Comparison of ENCODE assay signal across 33 cellular contexts in the genomic region with DNA sequence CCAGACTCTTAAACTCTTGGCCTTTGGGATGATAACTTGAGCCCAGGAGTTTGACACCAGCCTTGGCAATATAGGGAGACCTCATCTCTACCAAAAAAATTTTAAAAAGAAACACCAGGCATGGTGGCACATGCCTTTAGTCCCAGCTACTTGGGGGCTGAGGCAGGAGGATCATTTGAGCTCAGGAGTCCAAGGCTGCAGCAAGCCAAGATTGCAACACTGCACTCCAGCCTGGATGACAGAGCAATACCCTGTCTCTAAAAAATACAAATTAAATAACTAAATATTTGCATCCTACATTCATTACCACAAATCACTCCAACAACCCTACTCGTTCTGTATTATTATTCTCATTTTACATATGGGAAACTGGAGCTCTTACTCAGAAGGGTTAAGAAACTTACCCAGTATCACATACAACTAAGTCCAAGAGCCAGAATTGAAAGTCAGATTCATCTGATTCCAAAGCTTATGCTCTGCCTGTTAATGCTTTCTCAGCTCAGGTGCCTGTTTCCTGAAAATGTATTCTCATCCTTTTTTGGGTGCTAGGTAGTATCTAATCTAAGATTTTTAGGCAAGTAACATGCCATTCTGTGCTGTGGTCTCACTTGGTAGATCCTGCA. TPM values are rescaled to one million over a fixed set of nuclear protein-coding genes. Genes with fewer than 3 reads are reported as not detected.
DNase-seq lines count a peak whose midpoint lies in the region; ATAC-seq, FAIRE-seq and TF ChIP-seq lines count a peak whose summit lies in the region.
"Had no signal": no experiment of that assay in that cellular context is flagged by ENCODE, and none has a peak within 500 bp of the region (broad histone marks: within the 10 kb centered on the region; RNA-seq: fewer than 3 reads in every experiment).

No MANE protein-coding gene starts in this region.

- H2AFZ ChIP-seq in K562 (ENCODE audit: low read depth, low read length): peak overlapping the region; percentile 61
- H2AFZ ChIP-seq: neural progenitor cell, parathyroid adenoma had no signal

- no peak for TF ChIP-seq RAD21 in K562 (CRISPR knock-in tag; conservative IDR thresholded peaks at IDR 0.05 in 1 of 2, IDR thresholded peaks at IDR 0.05 in 1 of 2)

- WGBS in K562 (ENCODE audit: insufficient coverage, low coverage, missing lambda C conversion rate): 8% methylated on average over 1 of the region's 1 CpG

- H3K36me3 Mint-ChIP-seq in activated T-helper 1 cell treated with anti-CD3 and anti-CD28 coated beads, Interleukin-12 subunit alpha, Interleukin-12 subunit beta, Interleukin-2, Interleukin-4 antibody, amounts not matched to agents 30 ng/mL and 10 ng/mL and 1 ng/mL, durations not matched to agents 14 hours and 24 hours and 36 hours (ENCODE audit: low read depth): peaks cover 4% of the 10 kb centered on the region

- no peak overlapping the region for H3K27ac Mint-ChIP-seq in activated T-helper 1 cell treated with anti-CD3 and anti-CD28 coated beads, Interleukin-12 subunit alpha, Interleukin-12 subunit beta, Interleukin-2, Interleukin-4 antibody, amounts not matched to agents 30 ng/mL and 10 ng/mL and 1 ng/mL, durations not matched to agents 14 hours and 24 hours and 36 hours
- H3K27ac Mint-ChIP-seq: activated CD8-positive, alpha-beta T cell treated with anti-CD3 and anti-CD28 coated beads for 36 hours; activated naive CD8-positive, alpha-beta T cell; effector memory CD8-positive, alpha-beta T cell; HFFc6; IgD-negative memory B cell; neural progenitor cell had no signal

- CTCF ChIA-PET in K562 (lab: Yijun Ruan, JAX; ENCODE audit: low intra/inter-chr PET ratio): no interaction called here

- H3K27ac ChIP-seq in K562 (ENCODE audit: extremely low read depth, low read depth, low read length): peak overlapping the region; percentile 71
- H3K27ac ChIP-seq: C4-2B, coronary artery, foreskin keratinocyte, neural progenitor cell, parathyroid adenoma, SK-N-MC had no signal

- TF ChIP-seq CTCF in K562 (IDR thresholded peaks at IDR 0.05 in 2 of 3, conservative IDR thresholded peaks at IDR 0.05 in 1 of 3; ENCODE audit: insufficient read depth in 2 of 3, low read depth in 1 of 3, low read length in 3 of 3): no peak

- DNase-seq in K562 (ENCODE audit: extremely low read depth in 1 of 4, low spot score in 3 of 4) (no peak), NCI-H2029 (lab: John Stamatoyannopoulos, UW) (no peak)
- no peak for DNase-seq in activated CD8-positive, alpha-beta memory T cell treated with anti-CD3 and anti-CD28 coated beads, Interleukin-2, amount 50 U/mL, for 48 hours
- no peak for DNase-seq in activated T-helper 1 cell treated with anti-CD3 and anti-CD28 coated beads, Interleukin-12 subunit alpha, Interleukin-12 subunit beta, Interleukin-2, Interleukin-4 antibody, amounts not matched to agents 30 ng/mL and 10 ng/mL and 1 ng/mL, durations not matched to agents 14 hours and 24 hours and 36 hours (ENCODE audit: low spot score)
- DNase-seq: activated CD4-positive, CD25-positive, alpha-beta regulatory T cell treated with anti-CD3 and anti-CD28 coated beads, Interleukin-2, amount 50 U/mL, for 72 hours; activated CD8-positive, alpha-beta T cell treated with anti-CD3 and anti-CD28 coated beads for 36 hours; activated effector memory CD4-positive, alpha-beta T cell treated with Interleukin-2 at 50 U/mL for 16 hours; aorta; DND-41; effector memory CD8-positive, alpha-beta T cell; foreskin keratinocyte; HFFc6; mesenchymal stem cell; NCI-H1105; NCI-H1930; NCI-H2227 treated with DMSO at 0.1 percent for 48 hours; NCI-H526 treated with DMSO at 0.1 percent for 48 hours; RPMI8226; stimulated activated CD4-positive, alpha-beta T cell treated with anti-CD3 and anti-CD28 coated beads, Interleukin-12 subunit alpha, Interleukin-12 subunit beta, amount 100 ng/mL, for 4 hours; stimulated activated CD4-positive, alpha-beta T cell treated with anti-CD3 and anti-CD28 coated beads, Interleukin-4, amount 100 ng/mL, for 1 hour had no signal

- no peaks in the 10 kb centered on the region for H3K27me3 ChIP-seq in K562 (ENCODE audit: control insufficient read depth in 2 of 2, insufficient read depth in 2 of 2, low read length in 2 of 2)
- H3K27me3 ChIP-seq: foreskin keratinocyte, neural progenitor cell had no signal

- in situ Hi-C loops in K562 (cut with MboI): no loop called here

- no peak for TF ChIP-seq POLR2A in K562 (conservative IDR thresholded peaks at IDR 0.05)

- no peaks in the 10 kb centered on the region for H3K9me1 ChIP-seq in K562 (ENCODE audit: control insufficient read depth, insufficient read depth, low read length)

- intact Hi-C loops in K562 (cut with micrococcal nuclease): no loop called here
- intact Hi-C loops in activated T-helper 1 cell treated with anti-CD3 and anti-CD28 coated beads, Interleukin-12 subunit alpha, Interleukin-12 subunit beta, Interleukin-2, Interleukin-4 antibody, amounts not matched to agents 30 ng/mL and 10 ng/mL and 1 ng/mL, durations not matched to agents 14 hours and 24 hours and 36 hours (cut with micrococcal nuclease): loop anchor here (1.0 kb wide), 1 partner anchor 10 kb away; no protein-coding TSS in a partner anchor

- H3K9me3 Mint-ChIP-seq in activated T-helper 1 cell treated with anti-CD3 and anti-CD28 coated beads, Interleukin-12 subunit alpha, Interleukin-12 subunit beta, Interleukin-2, Interleukin-4 antibody, amounts not matched to agents 30 ng/mL and 10 ng/mL and 1 ng/mL, durations not matched to agents 14 hours and 24 hours and 36 hours: no peaks in the 10 kb centered on the region
- H3K9me3 Mint-ChIP-seq: activated CD8-positive, alpha-beta T cell treated with anti-CD3 and anti-CD28 coated beads for 36 hours; effector memory CD8-positive, alpha-beta T cell; HFFc6; IgD-negative memory B cell; neural progenitor cell; T-helper 1 cell treated with Interleukin-12 subunit alpha and Interleukin-12 subunit beta and Interleukin-4 antibody, amounts not matched to agents 30 μg/mL and 1 μg/mL, for 36 hours had no signal

- H3K36me3 ChIP-seq in K562 (ENCODE audit: control insufficient read depth, insufficient read depth, low read length): no peaks in the 10 kb centered on the region
- H3K36me3 ChIP-seq: neural progenitor cell had no signal

- H3K27me3 Mint-ChIP-seq in activated T-helper 1 cell treated with anti-CD3 and anti-CD28 coated beads, Interleukin-12 subunit alpha, Interleukin-12 subunit beta, Interleukin-2, Interleukin-4 antibody, amounts not matched to agents 30 ng/mL and 10 ng/mL and 1 ng/mL, durations not matched to agents 14 hours and 24 hours and 36 hours (ENCODE audit: insufficient read depth): peaks cover 2% of the 10 kb centered on the region
- H3K27me3 Mint-ChIP-seq: activated CD8-positive, alpha-beta T cell treated with anti-CD3 and anti-CD28 coated beads for 36 hours; activated naive CD8-positive, alpha-beta T cell; IgD-negative memory B cell had no signal

- no TSS peak for BruUV-seq in K562 (replicated peaks; lab: Mats Ljungman, UMichigan)

- ATAC-seq in GM18502 (IDR thresholded peaks at IDR 0.05; ENCODE audit: poor library complexity, unreplicated experiment): peak; percentile 45
- peak; percentile 26 for ATAC-seq in GM18868 (IDR thresholded peaks at IDR 0.05; ENCODE audit: unreplicated experiment)
- peak; percentile 53 for ATAC-seq in HG02870 (IDR thresholded peaks at IDR 0.05; ENCODE audit: unreplicated experiment)
- ATAC-seq in K562: peak; percentile 26; the same call in 2 of the 3 replicates
- ATAC-seq: activated CD8-positive, alpha-beta T cell treated with anti-CD3 and anti-CD28 coated beads for 36 hours; effector memory CD8-positive, alpha-beta T cell; esophagus mucosa; foreskin keratinocyte had no signal

- peaks cover 61% of the 10 kb centered on the region for H3K4me1 Mint-ChIP-seq in activated T-helper 1 cell treated with anti-CD3 and anti-CD28 coated beads, Interleukin-12 subunit alpha, Interleukin-12 subunit beta, Interleukin-2, Interleukin-4 antibody, amounts not matched to agents 30 ng/mL and 10 ng/mL and 1 ng/mL, durations not matched to agents 14 hours and 24 hours and 36 hours (ENCODE audit: low read depth)

- POLR2A ChIA-PET in K562 (lab: Yijun Ruan, JAX): interaction anchor here (0.7 kb wide), 1 partner anchor 9 kb away, joined by 3 read pairs; no protein-coding TSS in a partner anchor

- no peaks in the 10 kb centered on the region for H3K79me2 ChIP-seq in K562 (ENCODE audit: control insufficient read depth, insufficient read depth, low read length)
- H3K79me2 ChIP-seq: parathyroid adenoma had no signal

- H4K20me1 ChIP-seq in K562 (replicated peaks; ENCODE audit: control insufficient read depth, insufficient read depth, low read length): no peaks in the 10 kb centered on the region

- no peak for TF ChIP-seq EP300 in K562 (IDR thresholded peaks at IDR 0.05; ENCODE audit: low read length)

- FAIRE-seq in K562 (lab: Jason Lieb, UNC): no peak

- peaks cover 11 to 50% of the 10 kb centered on the region in 2 experiments; a peak in 4 of 5 replicates for H3K4me1 ChIP-seq in K562 (replicated peaks in 1 of 2; ENCODE audit: control insufficient read depth in 2 of 2, insufficient read depth in 2 of 2, low read length in 2 of 2)
- H3K4me1 ChIP-seq: foreskin keratinocyte, parathyroid adenoma had no signal

- H3K9ac ChIP-seq in K562 (ENCODE audit: insufficient read depth in 1 of 2, low read depth in 2 of 2, low read length in 2 of 2): peak overlapping the region in 1 of 2 experiments; percentile 10; a peak in 1 of 4 replicates
- H3K9ac ChIP-seq: neural progenitor cell, parathyroid adenoma had no signal

- no peak overlapping the region for H3K4me3 Mint-ChIP-seq in activated T-helper 1 cell treated with anti-CD3 and anti-CD28 coated beads, Interleukin-12 subunit alpha, Interleukin-12 subunit beta, Interleukin-2, Interleukin-4 antibody, amounts not matched to agents 30 ng/mL and 10 ng/mL and 1 ng/mL, durations not matched to agents 14 hours and 24 hours and 36 hours
- H3K4me3 Mint-ChIP-seq: activated CD8-positive, alpha-beta T cell treated with anti-CD3 and anti-CD28 coated beads for 36 hours; activated naive CD8-positive, alpha-beta T cell; effector memory CD8-positive, alpha-beta T cell; HFFc6; IgD-negative memory B cell; neural progenitor cell; T-helper 1 cell treated with Interleukin-12 subunit alpha and Interleukin-12 subunit beta and Interleukin-4 antibody, amounts not matched to agents 30 μg/mL and 1 μg/mL, for 36 hours had no signal

- H3K4me2 ChIP-seq in K562 (ENCODE audit: insufficient read depth, low read length): peak overlapping the region; percentile 41; the same call in 1 of the 2 replicates
- H3K4me2 ChIP-seq: neural progenitor cell had no signal

- H3K4me3 ChIP-seq in K562: no peak overlapping the region
- H3K4me3 ChIP-seq: coronary artery, neural progenitor cell, SK-N-MC had no signal

- no peaks in the 10 kb centered on the region for H3K9me3 ChIP-seq in K562 (replicated peaks; ENCODE audit: control insufficient read depth, insufficient read depth, low read depth, low read length)

RNA-seq across cellular contexts. Expression of a gene that starts 30.0 kb away (rescaled TPM):
- total RNA-seq in K562 (2011; cell fraction: chromatin; rRNA removed; ENCODE audit: low replicate concordance): not detected in 2 replicates
- not detected in 2 replicates for total RNA-seq in K562 (2011; cell fraction: nucleolus; rRNA removed)
- not detected in 2 replicates for total RNA-seq in K562 (2011; cell fraction: nucleoplasm; rRNA removed)
- total RNA-seq in K562 (2014; rRNA removed): not detected in 2 replicates
- not detected in 2 replicates for total RNA-seq in K562 (2014; rRNA removed; fragmentation: Illumina TruSeq; extraction: Trizol)
- total RNA-seq in K562 (2015; rRNA removed; fragmentation: Illumina TruSeq; extraction: Trizol): not detected in 2 replicates
- total RNA-seq in K562 (2021): not detected in 2 replicates
- polyA plus RNA-seq in K562 (2011; rRNA removed): not detected in 2 replicates
- polyA plus RNA-seq in K562 (2011; cell fraction: cytosol; rRNA removed): not detected in 2 replicates
- polyA plus RNA-seq in K562 (2011; cell fraction: nucleus; rRNA removed): 0.07 TPM in 1 of 2 replicates, not detected in the other
- polyA plus RNA-seq in K562 (2012): not detected in 2 replicates
- not detected in 2 replicates for polyA plus RNA-seq in K562 (2014; fragmentation: Illumina TruSeq; extraction: Trizol)
- not detected for polyA plus RNA-seq in K562 (2014; fragmentation: Nextera tagmentation; extraction: Ambion mirVana)
- not detected in 2 replicates for polyA plus RNA-seq in K562 (2014; rRNA removed)
- not detected in 2 replicates for polyA minus RNA-seq in K562 (2011; rRNA and poly(A)+ RNA removed)
- polyA minus RNA-seq in K562 (2011; cell fraction: cytosol; rRNA and poly(A)+ RNA removed): not detected in 2 replicates
- polyA minus RNA-seq in K562 (2011; cell fraction: nucleus; rRNA and poly(A)+ RNA removed): not detected in 2 replicates
- not detected in 2 replicates for total RNA-seq in activated T-helper 1 cell treated with anti-CD3 and anti-CD28 coated beads, Interleukin-12 subunit alpha, Interleukin-12 subunit beta, Interleukin-2, Interleukin-4 antibody, amounts not matched to agents 30 ng/mL and 10 ng/mL and 1 ng/mL, durations not matched to agents 14 hours and 24 hours and 36 hours
- total RNA-seq: activated CD8-positive, alpha-beta T cell treated with anti-CD3 and anti-CD28 coated beads for 36 hours; aorta; esophagus mucosa; foreskin keratinocyte; HFFc6; ureter had no signal
- polyA plus RNA-seq: aorta, foreskin keratinocyte, IgD-negative memory B cell had no signal

RNA-seq across cellular contexts. Expression of a gene that starts 51.6 kb away (rescaled TPM):
- total RNA-seq in K562 (2011; cell fraction: chromatin; rRNA removed; ENCODE audit: low replicate concordance): 15.9 and 26.9 TPM in 2 replicates
- 8.2 and 8.9 TPM in 2 replicates for total RNA-seq in K562 (2011; cell fraction: nucleolus; rRNA removed)
- 17.7 and 25.3 TPM in 2 replicates for total RNA-seq in K562 (2011; cell fraction: nucleoplasm; rRNA removed)
- total RNA-seq in K562 (2014; rRNA removed): 7.6 and 17.3 TPM in 2 replicates
- 30.3 and 31.7 TPM in 2 replicates for total RNA-seq in K562 (2014; rRNA removed; fragmentation: Illumina TruSeq; extraction: Trizol)
- total RNA-seq in K562 (2015; rRNA removed; fragmentation: Illumina TruSeq; extraction: Trizol): 22.0 and 25.3 TPM in 2 replicates
- total RNA-seq in K562 (2021): 39.5 and 41.1 TPM in 2 replicates
- polyA plus RNA-seq in K562 (2011; rRNA removed): 16.3 and 34.0 TPM in 2 replicates
- polyA plus RNA-seq in K562 (2011; cell fraction: cytosol; rRNA removed): 27.1 and 27.6 TPM in 2 replicates
- polyA plus RNA-seq in K562 (2011; cell fraction: nucleus; rRNA removed): 11.2 and 12.6 TPM in 2 replicates
- polyA plus RNA-seq in K562 (2012): 21.7 and 32.9 TPM in 2 replicates
- polyA plus RNA-seq in K562 (2014; fragmentation: Illumina TruSeq; extraction: Trizol): 44.5 and 51.5 TPM in 2 replicates
- 10 to 100 TPM; 12.4 to 21.8 TPM for polyA plus RNA-seq in K562 (2014; fragmentation: Nextera tagmentation; extraction: Ambion mirVana)
- 29.3 and 30.3 TPM in 2 replicates for polyA plus RNA-seq in K562 (2014; rRNA removed)
- 19.5 and 28.5 TPM in 2 replicates for polyA minus RNA-seq in K562 (2011; rRNA and poly(A)+ RNA removed)
- polyA minus RNA-seq in K562 (2011; cell fraction: cytosol; rRNA and poly(A)+ RNA removed): 7.9 and 9.1 TPM in 2 replicates
- polyA minus RNA-seq in K562 (2011; cell fraction: nucleus; rRNA and poly(A)+ RNA removed): 2.6 and 4.1 TPM in 2 replicates
- 43.6 and 47.7 TPM in 2 replicates for total RNA-seq in activated T-helper 1 cell treated with anti-CD3 and anti-CD28 coated beads, Interleukin-12 subunit alpha, Interleukin-12 subunit beta, Interleukin-2, Interleukin-4 antibody, amounts not matched to agents 30 ng/mL and 10 ng/mL and 1 ng/mL, durations not matched to agents 14 hours and 24 hours and 36 hours
